In the genomic region with DNA sequence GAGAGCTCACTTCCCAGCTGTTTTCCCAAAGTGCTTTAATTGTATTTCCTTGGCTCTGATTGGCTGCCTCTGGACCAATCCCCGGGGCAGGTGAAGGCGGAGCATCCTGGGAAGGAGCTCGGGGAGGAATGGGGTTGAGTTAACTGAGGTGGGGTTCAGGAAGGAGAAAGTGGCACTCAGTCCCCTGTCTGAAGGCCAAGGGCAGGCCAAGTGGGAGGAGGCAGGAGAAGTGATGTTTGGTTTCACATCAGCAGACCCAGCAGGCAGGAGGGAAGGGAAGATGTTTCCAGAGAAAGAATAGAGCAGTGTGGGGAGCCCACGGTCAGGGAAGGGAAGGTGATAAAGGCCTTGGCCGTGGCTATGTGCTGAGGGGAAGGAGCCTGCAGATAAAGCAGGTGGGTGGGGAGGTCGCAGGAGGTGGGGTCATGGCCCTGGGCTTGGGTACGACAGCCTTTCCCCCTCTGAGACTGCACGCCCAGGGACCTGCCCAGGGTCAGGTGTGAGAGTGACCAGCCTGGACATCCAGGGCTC, we compare ENCODE assay signal across 2 cellular contexts.
TF ChIP-seq lines count a peak whose summit lies in the region.

No MANE protein-coding gene starts in this region.

TF ChIP-seq in GM23338, 12 proteins besides CTCF, POLR2A, EP300 and RAD21:
- TF ChIP-seq CREB1 (CRISPR knock-in tag; IDR thresholded peaks at IDR 0.05; ENCODE audit: low read depth) (no peak), POLR2AphosphoS5 (IDR thresholded peaks at IDR 0.05; ENCODE audit: low read depth) (no peak), JUNB (IDR thresholded peaks at IDR 0.05; ENCODE audit: unreplicated experiment) (no peak)

TF ChIP-seq in H1, 55 proteins besides CTCF, POLR2A, EP300 and RAD21:
- TF ChIP-seq SP1 (IDR thresholded peaks at IDR 0.05; ENCODE audit: low read depth, low read length) = no peak
- no peak for TF ChIP-seq POLR2AphosphoS5 (IDR thresholded peaks at IDR 0.05; ENCODE audit: low read depth, low read length)
- TF ChIP-seq CHD7 (IDR thresholded peaks at IDR 0.05; ENCODE audit: insufficient replicate concordance, low read length) = no peak
- TF ChIP-seq KDM4A (IDR thresholded peaks at IDR 0.05; ENCODE audit: low read depth, low read length, severe bottlenecking) = no peak
- no peak for TF ChIP-seq SIX5 (IDR thresholded peaks at IDR 0.05; ENCODE audit: low read depth, low read length)
- TF ChIP-seq EGR1 (IDR thresholded peaks at IDR 0.05; ENCODE audit: borderline replicate concordance, low read depth, low read length) = no peak
- no peak for TF ChIP-seq BACH1 (IDR thresholded peaks at IDR 0.05; ENCODE audit: low read length)
- TF ChIP-seq YY1 (IDR thresholded peaks at IDR 0.05; ENCODE audit: low read depth, low read length) = no peak
- TF ChIP-seq PHF8 (conservative IDR thresholded peaks at IDR 0.05; ENCODE audit: low read depth, low read length) = no peak
- no peak for TF ChIP-seq TAF7 (optimal IDR thresholded peaks at IDR 0.05; ENCODE audit: borderline replicate concordance, low read depth, low read length)
